8 cellular contexts compared by ENCODE assay signal in the genomic region with DNA sequence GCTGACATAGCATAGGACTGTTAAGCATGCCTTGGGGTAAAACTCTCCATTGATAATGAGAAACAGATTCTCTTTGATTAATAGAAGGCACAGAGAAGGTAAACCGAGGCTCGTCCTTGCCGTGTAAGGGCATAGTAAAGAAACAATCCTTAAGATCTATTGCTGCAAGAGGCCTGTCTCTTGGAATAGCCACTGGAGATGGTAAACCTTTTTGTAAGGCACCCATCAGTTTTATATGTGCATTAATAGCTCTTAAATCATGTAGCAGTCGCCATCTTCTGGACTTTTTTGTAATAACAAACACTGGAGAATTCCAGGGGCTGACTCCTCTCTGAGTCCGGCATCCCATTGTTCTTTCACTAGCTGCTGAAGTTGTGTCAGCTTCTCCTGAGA. TPM values are rescaled to one million over a fixed set of nuclear protein-coding genes. Genes with fewer than 3 reads are reported as not detected.
DNase-seq lines count a peak whose midpoint lies in the region; ATAC-seq and TF ChIP-seq lines count a peak whose summit lies in the region.

No MANE protein-coding gene starts in this region.

- peaks cover 25% of the 10 kb centered on the region for H3K9me3 ChIP-seq in DND-41 (ENCODE audit: insufficient read depth, low read length, severe bottlenecking)

- H4K20me1 ChIP-seq in DND-41 (ENCODE audit: insufficient read depth, low read length): no peaks in the 10 kb centered on the region

- H3K4me3 ChIP-seq in DND-41 (ENCODE audit: low read depth in 1 of 2, low read length in 2 of 2) (no peak overlapping the region), H7 (ENCODE audit: insufficient read depth, low read depth, low read length) (no peak overlapping the region)

- H3K4me1 ChIP-seq in DND-41 (ENCODE audit: insufficient read depth, low read length): 0 out of 2 replicates have a peak, but pooled peaks cover 3% of the 10 kb centered on the region

- no peak overlapping the region for H3K27ac ChIP-seq in DND-41 (ENCODE audit: low read length)

- CTCF ChIA-PET in T-cell (lab: Charles Lee): interaction anchor here (0.6 to 2.0 kb wide), 10 partner anchors 8 to 468 kb away, joined by 3 to 9 read pairs (median 4); partner anchors contain the start of genes ABHD12 (in 1 of the 2) and GINS1 (in 1 of the 2)

- DNase-seq in DND-41 (peak; percentile 44), H7 (peak; percentile 69), NCI-H2029 (lab: John Stamatoyannopoulos, UW) (peak; percentile 51), T-cell (peak in 6 of 34 experiments; percentile 7 to 26 (median 10)), fibroblast of peridontal ligament (ENCODE audit: extremely low read depth) (peak; percentile 91)

- H3K27me3 ChIP-seq in DND-41 (ENCODE audit: insufficient read depth, low read length, poor library complexity) (no peaks in the 10 kb centered on the region), H7 (ENCODE audit: control insufficient read depth, insufficient read depth, low read length) (no peaks in the 10 kb centered on the region)

- H3K4me2 ChIP-seq in DND-41 (ENCODE audit: insufficient read depth, low read length): no peak overlapping the region

- H3K36me3 Mint-ChIP-seq in T-cell (peaks cover 5% of the 10 kb centered on the region), nephron (ENCODE audit: low read depth) (peaks cover 6% of the 10 kb centered on the region)

- H3K27ac Mint-ChIP-seq in T-cell (no peak overlapping the region), nephron (peak overlapping the region in 1 of 3 experiments; percentile 55)

- H3K9me3 Mint-ChIP-seq in T-cell: peaks cover 0 to 19% (median 15%) of the 10 kb centered on the region in 3 donors
- H3K9me3 Mint-ChIP-seq in nephron: peaks cover 15% of the 10 kb centered on the region

- H3K36me3 ChIP-seq in DND-41 (ENCODE audit: insufficient read depth, low read length) (no peaks in the 10 kb centered on the region), H7 (replicated peaks; ENCODE audit: control insufficient read depth, insufficient read depth, low read length) (no peaks in the 10 kb centered on the region)

- POLR2A ChIA-PET in T-cell (lab: Charles Lee): no interaction called here

- ATAC-seq in DND-41 (ENCODE audit: insufficient read depth, low read depth) (peak; percentile 83), T-cell (replicated peaks in 1 of 4) (peak in 3 of 4 experiments; percentile 40 to 62 (median 55)), GM19035 (IDR thresholded peaks at IDR 0.05; ENCODE audit: unreplicated experiment) (no peak), GM18519 (IDR thresholded peaks at IDR 0.05; ENCODE audit: low FRiP score, unreplicated experiment) (no peak)

- no peak overlapping the region for H2AFZ ChIP-seq in DND-41 (ENCODE audit: low read depth, low read length)

- H3K9ac ChIP-seq in DND-41 (ENCODE audit: low read depth, low read length): no peak overlapping the region

- H3K27me3 Mint-ChIP-seq in T-cell (peaks cover 3 to 4% of the 10 kb centered on the region in 2 donors), nephron (ENCODE audit: low read depth) (no peaks in the 10 kb centered on the region)

- H3K79me2 ChIP-seq in DND-41 (ENCODE audit: insufficient read depth, low read length): no peaks in the 10 kb centered on the region

- TF ChIP-seq CTCF in DND-41 (IDR thresholded peaks at IDR 0.05; ENCODE audit: borderline replicate concordance, extremely low read depth, low read length, poor library complexity, severe bottlenecking) (peak; percentile 72), nephron (IDR thresholded peaks at IDR 0.05; ENCODE audit: unreplicated experiment in 3 of 3) (peak; percentile 51 to 66 (median 54))

- H3K4me1 Mint-ChIP-seq in T-cell: no peaks in the 10 kb centered on the region
- H3K4me1 Mint-ChIP-seq in nephron: peaks cover 11% of the 10 kb centered on the region

- H3K4me3 Mint-ChIP-seq in T-cell (no peak overlapping the region), nephron (no peak overlapping the region)

RNA-seq across cellular contexts. Expression of gene ABHD12, which starts 8.4 kb away (rescaled TPM):
- total RNA-seq in H7 (2014; rRNA removed; shearing (Covaris generic)): 36.4 and 37.2 TPM in 2 replicates
- total RNA-seq in T-cell: 10 to 100 TPM; 19.5 to 27.7 (median 22.1) TPM

RNA-seq across cellular contexts. Expression of gene GINS1, which starts 8.4 kb away (rescaled TPM):
- total RNA-seq in H7 (2014; rRNA removed; shearing (Covaris generic)): 46.6 and 48.9 TPM in 2 replicates
- 1 to 10 TPM; 1.1 to 2.8 (median 1.2) TPM for total RNA-seq in T-cell

Comparison
In these comparisons a context has a peak if more than half of its experiments do, and no peak if none do; other contexts are left out.
1. ATAC-seq: peak in DND-41 (single experiment) and T-cell (3 of 4); none in GM19035 (single experiment) and GM18519 (single experiment).
2. RNA of gene GINS1, which starts 8.4 kb away (total RNA-seq): 46.6 to 48.9 TPM in H7; 1.1 to 2.8 TPM in T-cell; every median in the first group is over 10 times any median in the second.